ENCODE assay signal across 1 cellular context in genomic region chr12:123126294-123127144, GRCh38.
TF ChIP-seq lines count a peak whose summit lies in the region.

No MANE protein-coding gene starts in this region.

TF ChIP-seq in K562, 482 proteins besides CTCF, POLR2A, EP300 and RAD21 (continued from another document and continues in another):
- TF ChIP-seq HDAC8 (tag; IDR thresholded peaks at IDR 0.05) (no peak), ATF7 (IDR thresholded peaks at IDR 0.05) (peak; percentile 70), ZNF76 (CRISPR knock-in tag; IDR thresholded peaks at IDR 0.05; ENCODE audit: borderline replicate concordance) (no peak), TAF9B (IDR thresholded peaks at IDR 0.05; ENCODE audit: partially characterized antibody) (peak; percentile 89), CBFA2T2 (conservative IDR thresholded peaks at IDR 0.05) (peak; percentile 39; the same call in 1 of the 2 replicates), NFRKB (IDR thresholded peaks at IDR 0.05; ENCODE audit: low read depth) (no peak), ARID3A (IDR thresholded peaks at IDR 0.05; ENCODE audit: borderline replicate concordance, low read depth, low read length) (peak; percentile 81; the same call in 1 of the 2 replicates), HNRNPL (IDR thresholded peaks at IDR 0.05; ENCODE audit: low read depth, low read length) (no peak), TSC22D4 (tag; IDR thresholded peaks at IDR 0.05) (no peak), FOXP4 (CRISPR knock-in tag; IDR thresholded peaks at IDR 0.05; ENCODE audit: borderline replicate concordance) (no peak), RBM34 (IDR thresholded peaks at IDR 0.05; ENCODE audit: borderline replicate concordance, insufficient read depth, low read length) (no peak), NFXL1 (CRISPR knock-in tag; IDR thresholded peaks at IDR 0.05) (no peak), RREB1 (CRISPR knock-in tag; IDR thresholded peaks at IDR 0.05) (no peak; the same call in 1 of the 2 replicates), ZNF57 (CRISPR knock-in tag; IDR thresholded peaks at IDR 0.05) (no peak), ZKSCAN3 (CRISPR knock-in tag; IDR thresholded peaks at IDR 0.05) (no peak), ZNF165 (CRISPR knock-in tag; IDR thresholded peaks at IDR 0.05; ENCODE audit: borderline replicate concordance) (no peak), ZBTB49 (CRISPR knock-in tag; IDR thresholded peaks at IDR 0.05; ENCODE audit: borderline replicate concordance) (no peak), ZNF511 (CRISPR knock-in tag; IDR thresholded peaks at IDR 0.05) (no peak), BDP1 (IDR thresholded peaks at IDR 0.05; ENCODE audit: insufficient read depth, insufficient read length) (no peak), HMBOX1 (IDR thresholded peaks at IDR 0.05) (no peak; the same call in 1 of the 2 replicates), REST (CRISPR knock-in tag; IDR thresholded peaks at IDR 0.05; ENCODE audit: low read depth) (no peak), CBX8 (IDR thresholded peaks at IDR 0.05; ENCODE audit: borderline replicate concordance, extremely low read depth, low read depth, low read length, poor library complexity, severe bottlenecking) (no peak), PRDM10 (IDR thresholded peaks at IDR 0.05; ENCODE audit: partially characterized antibody) (peak; percentile 45), ZNF263 (CRISPR knock-in tag; IDR thresholded peaks at IDR 0.05; ENCODE audit: borderline replicate concordance) (peak; percentile 59; the same call in 1 of the 2 replicates), CBFB (CRISPR knock-in tag; IDR thresholded peaks at IDR 0.05) (no peak), THRA (IDR thresholded peaks at IDR 0.05) (no peak), ZNF668 (CRISPR knock-in tag; IDR thresholded peaks at IDR 0.05) (no peak), KLF13 (tag; IDR thresholded peaks at IDR 0.05; ENCODE audit: borderline replicate concordance, low read depth) (no peak), GABPA (tag; conservative IDR thresholded peaks at IDR 0.05; ENCODE audit: low read depth) (no peak), MLX (CRISPR knock-in tag; conservative IDR thresholded peaks at IDR 0.05) (no peak), SAFB (IDR thresholded peaks at IDR 0.05; ENCODE audit: borderline replicate concordance, low read depth, low read length) (no peak), CBX2 (IDR thresholded peaks at IDR 0.05; ENCODE audit: insufficient read depth, low read length, poor library complexity, severe bottlenecking) (no peak)
